18 cellular contexts compared by ENCODE assay signal in the genomic region with DNA sequence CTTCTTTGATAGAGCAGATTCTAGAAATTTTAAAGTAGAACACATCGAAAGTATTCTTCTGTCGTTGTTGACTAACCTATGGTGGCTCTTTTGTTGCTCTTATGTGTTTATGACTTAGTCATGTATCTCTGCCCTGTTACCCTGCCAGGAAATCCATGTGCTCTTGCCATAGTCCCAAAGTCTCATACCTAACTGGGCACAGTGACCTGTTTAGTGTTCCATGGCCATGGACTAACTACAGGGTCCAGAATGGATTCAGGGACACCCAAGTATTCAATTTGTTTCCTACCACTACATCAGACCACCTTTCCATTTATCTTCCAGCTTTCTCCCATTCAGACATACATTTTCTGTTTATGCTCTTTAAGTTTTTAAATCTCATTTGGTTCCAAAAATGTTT. TPM values are rescaled to one million over a fixed set of nuclear protein-coding genes. Genes with fewer than 3 reads are reported as not detected.
DNase-seq lines count a peak whose midpoint lies in the region; ATAC-seq, FAIRE-seq and TF ChIP-seq lines count a peak whose summit lies in the region.
"Had no signal": no experiment of that assay in that cellular context is flagged by ENCODE, and none has a peak within 500 bp of the region (broad histone marks: within the 10 kb centered on the region; RNA-seq: fewer than 3 reads in every experiment).

No MANE protein-coding gene starts in this region.

- H4K20me1 ChIP-seq in KMS-11 (ENCODE audit: insufficient read depth) (no peaks in the 10 kb centered on the region), HepG2 (ENCODE audit: insufficient read depth, low read length) (no peaks in the 10 kb centered on the region)

- peaks cover 35% of the 10 kb centered on the region for H3K4me1 Mint-ChIP-seq in WTC11

- no TSS peak for BruUV-seq in HepG2 (replicated peaks; lab: Mats Ljungman, UMichigan)

- H3K4me2 ChIP-seq in KMS-11 (peak overlapping the region; percentile 37; the same call in 1 of the 2 replicates), HepG2 (ENCODE audit: low read depth, low read length) (no peak overlapping the region; the same call in 1 of the 2 replicates)

- ATAC-seq in WTC11 (no peak), HepG2 (peak; percentile 51; the same call in 2 of the 3 replicates)
- ATAC-seq: SK-N-SH treated with all-trans-retinoic acid at 6 μM for 48 hours had no signal

- DNase-seq in WTC11 (ENCODE audit: low spot score) (no peak), HepG2 (ENCODE audit: low spot score) (no peak), thyroid gland (peak in 1 of 2 donors; percentile 28), HuH-7.5 (ENCODE audit: low spot score) (no peak)
- no peak for DNase-seq in central memory CD4-positive, alpha-beta T cell
- DNase-seq in effector CD8-positive, alpha-beta T cell (lab: John Stamatoyannopoulos, UW): no peak
- DNase-seq: DMS79 treated with DMSO at 0.1 percent for 48 hours, HFFc6, NCI-H1417, NCI-H187 treated with DMSO at 0.1 percent for 48 hours, NCI-H226, NCI-H524, RPMI8226, SIG-M5 had no signal

- intact Hi-C loops in HepG2 (cut with micrococcal nuclease; ENCODE audit: unreplicated experiment) (no loop called here), thyroid gland (cut with DNase I) (no loop called here)

- H3K4me3 Mint-ChIP-seq in WTC11: no peak overlapping the region
- H3K4me3 Mint-ChIP-seq: CD14-positive monocyte, HFFc6 had no signal

- H3K27ac ChIP-seq in KMS-11 (peak overlapping the region; percentile 26; the same call in 1 of the 2 replicates), HepG2 (ENCODE audit: extremely low read length, insufficient read depth, low read length) (peak overlapping the region; percentile 44), thyroid gland (peak overlapping the region; percentile 51 to 92 (median 90))
- H3K27ac ChIP-seq: HL-60 had no signal

- 81% methylated on average over 2 of the region's 2 CpGs for WGBS in HepG2 (ENCODE audit: low lambda C conversion rate)
- 92 to 94% methylated on average over 2 of the region's 2 CpGs for WGBS in thyroid gland, 2 donors

- H3K4me3 ChIP-seq in KMS-11 (IDR thresholded peaks at IDR 0.05; ENCODE audit: insufficient read depth, low read depth, low read length) (no peak overlapping the region), HepG2 (replicated peaks in 1 of 3; ENCODE audit: insufficient read depth in 1 of 3, low read depth in 2 of 3, low read length in 3 of 3) (no peak overlapping the region), thyroid gland (replicated peaks in 1 of 3) (no peak overlapping the region)

- H3K79me2 ChIP-seq in KMS-11 (ENCODE audit: insufficient read depth, low read depth) (peaks cover 91% of the 10 kb centered on the region), HepG2 (ENCODE audit: insufficient read depth, low read length) (peaks cover 39% of the 10 kb centered on the region)

- TF ChIP-seq RAD21 in HepG2 (CRISPR knock-in tag; IDR thresholded peaks at IDR 0.05): no peak

- no peak overlapping the region for H2AFZ ChIP-seq in KMS-11 (ENCODE audit: low read depth)
- no peak overlapping the region for H2AFZ ChIP-seq in HepG2 (ENCODE audit: low read length)

- H3K9me3 ChIP-seq in HepG2 (ENCODE audit: low read length): no peaks in the 10 kb centered on the region
- H3K9me3 ChIP-seq in thyroid gland: no peaks in the 10 kb centered on the region

- TF ChIP-seq POLR2A in HepG2 (IDR thresholded peaks at IDR 0.05; ENCODE audit: insufficient read depth in 1 of 2, low read depth in 2 of 2, low read length in 2 of 2) (no peak), thyroid gland (IDR thresholded peaks at IDR 0.05) (no peak)

- H3K9ac ChIP-seq in KMS-11 (no peak overlapping the region), HepG2 (ENCODE audit: insufficient read depth, low read depth, low read length) (no peak overlapping the region)

- H3K36me3 ChIP-seq in KMS-11 (ENCODE audit: insufficient read depth) (no peaks in the 10 kb centered on the region), HepG2 (replicated peaks in 1 of 2; ENCODE audit: control insufficient read depth in 1 of 2, insufficient read depth in 2 of 2, low read length in 2 of 2) (no peaks in the 10 kb centered on the region), thyroid gland (no peaks in the 10 kb centered on the region)

- H3K4me1 ChIP-seq in KMS-11 (ENCODE audit: low read depth, poor library complexity, severe bottlenecking): peaks cover 79% of the 10 kb centered on the region
- peaks cover 42% of the 10 kb centered on the region for H3K4me1 ChIP-seq in HepG2 (ENCODE audit: insufficient read depth, low read length)
- peaks cover 56 to 61% of the 10 kb centered on the region in 2 donors for H3K4me1 ChIP-seq in thyroid gland

- no peaks in the 10 kb centered on the region for H3K36me3 Mint-ChIP-seq in WTC11

- CTCF ChIA-PET in WTC11 (lab: Charles Lee): interaction anchor here (0.8 kb wide), 1 partner anchor 18 kb away, joined by 5 read pairs; a partner anchor contains a TSS
- CTCF ChIA-PET in HepG2 (lab: Yijun Ruan, JAX; ENCODE audit: low intra/inter-chr PET ratio, low total read pairs): no interaction called here

- TF ChIP-seq CTCF in KMS-11 (conservative IDR thresholded peaks at IDR 0.05; ENCODE audit: low read depth, low read length): no peak
- no peak for TF ChIP-seq CTCF in WTC11 (IDR thresholded peaks at IDR 0.05)
- no peak for TF ChIP-seq CTCF in HepG2 (CRISPR knock-in tag; IDR thresholded peaks at IDR 0.05)
- TF ChIP-seq CTCF in thyroid gland (IDR thresholded peaks at IDR 0.05): no peak

- TF ChIP-seq EP300 in HepG2 (IDR thresholded peaks at IDR 0.05; ENCODE audit: low read depth in 2 of 2, low read length in 2 of 2) (no peak), HepG2 (CRISPR knock-in tag; IDR thresholded peaks at IDR 0.05; ENCODE audit: borderline replicate concordance) (no peak)

- no peaks in the 10 kb centered on the region for H3K9me3 Mint-ChIP-seq in WTC11
- H3K9me3 Mint-ChIP-seq: HFFc6 had no signal

- no peak for FAIRE-seq in HepG2 (lab: Jason Lieb, UNC)

- H3K27ac Mint-ChIP-seq in WTC11: peak overlapping the region; percentile 58; the same call in 1 of the 2 replicates
- H3K27ac Mint-ChIP-seq: HFFc6 had no signal

- POLR2A ChIA-PET in WTC11 (lab: Charles Lee): no interaction called here
- POLR2A ChIA-PET in HepG2 (lab: Yijun Ruan, JAX): interaction anchor here (0.9 kb wide), 1 partner anchor 17 kb away, joined by 4 read pairs; no protein-coding TSS in a partner anchor

- H3K27me3 ChIP-seq in KMS-11 (ENCODE audit: insufficient read depth, low read depth) (no peaks in the 10 kb centered on the region), HepG2 (ENCODE audit: control insufficient read depth in 1 of 2, insufficient read depth in 2 of 2, low read length in 2 of 2) (no peaks in the 10 kb centered on the region), thyroid gland (no peaks in the 10 kb centered on the region)

- H3K27me3 Mint-ChIP-seq in WTC11 (ENCODE audit: low read depth): no peaks in the 10 kb centered on the region

- in situ Hi-C loops in HepG2 (cut with HindIII; ENCODE audit: extremely low pct_ligation_motif_present, low pct_unique_long_range_greater_than_20kb): no loop called here

TF ChIP-seq in WTC11, 78 proteins besides CTCF, POLR2A, EP300 and RAD21 (continues in another document):
- TF ChIP-seq SMAD3 (CRISPR knock-in tag; IDR thresholded peaks at IDR 0.05; ENCODE audit: borderline replicate concordance) (no peak), JAZF1 (CRISPR knock-in tag; IDR thresholded peaks at IDR 0.05) (no peak), ZBTB21 (CRISPR knock-in tag; IDR thresholded peaks at IDR 0.05; ENCODE audit: borderline replicate concordance) (no peak)

TF ChIP-seq in HepG2, 621 proteins besides CTCF, POLR2A, EP300 and RAD21 (continues in another document):
- TF ChIP-seq, protein P1, sequence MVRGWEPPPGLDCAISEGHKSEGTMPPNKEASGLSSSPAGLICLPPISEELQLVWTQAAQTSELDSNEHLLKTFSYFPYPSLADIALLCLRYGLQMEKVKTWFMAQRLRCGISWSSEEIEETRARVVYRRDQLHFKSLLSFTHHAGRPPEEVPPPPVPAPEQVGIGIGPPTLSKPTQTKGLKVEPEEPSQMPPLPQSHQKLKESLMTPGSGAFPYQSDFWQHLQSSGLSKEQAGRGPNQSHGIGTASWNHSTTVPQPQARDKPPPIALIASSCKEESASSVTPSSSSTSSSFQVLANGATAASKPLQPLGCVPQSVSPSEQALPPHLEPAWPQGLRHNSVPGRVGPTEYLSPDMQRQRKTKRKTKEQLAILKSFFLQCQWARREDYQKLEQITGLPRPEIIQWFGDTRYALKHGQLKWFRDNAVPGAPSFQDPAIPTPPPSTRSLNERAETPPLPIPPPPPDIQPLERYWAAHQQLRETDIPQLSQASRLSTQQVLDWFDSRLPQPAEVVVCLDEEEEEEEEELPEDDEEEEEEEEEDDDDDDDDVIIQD (CRISPR knock-in tag; IDR thresholded peaks at IDR 0.05; ENCODE audit: low read depth): peak; percentile 20; the same call in 1 of the 2 replicates

RNA-seq across cellular contexts. Expression of a gene that starts 18.0 kb away (rescaled TPM):
- total RNA-seq in WTC11 (2021) (45.9 to 48.9 TPM (median 47.6 TPM) in 3 replicates), HepG2 (2016; rRNA removed; fragmentation: Illumina TruSeq; extraction: Trizol) (30.4 and 40.8 TPM in 2 replicates), thyroid gland (100 to 1,000 TPM; 102 to 144 (median 132) TPM)
- 12.0 and 12.2 TPM in 2 replicates for total RNA-seq in HepG2 (2016; cell fraction: cytosol; rRNA removed; fragmentation: Illumina TruSeq; extraction: Trizol; ENCODE audit: low read depth)
- total RNA-seq in HepG2 (2016; cell fraction: insoluble cytoplasmic fraction; rRNA removed; fragmentation: Illumina TruSeq; extraction: Trizol): 31.5 and 39.4 TPM in 2 replicates
- 34.7 and 38.3 TPM in 2 replicates for total RNA-seq in HepG2 (2016; cell fraction: membrane; rRNA removed; fragmentation: Illumina TruSeq; extraction: Trizol)
- 31.6 and 40.2 TPM in 2 replicates for total RNA-seq in HepG2 (2016; cell fraction: nucleus; rRNA removed; fragmentation: Illumina TruSeq; extraction: Trizol)
- polyA plus RNA-seq in HepG2 (2011; rRNA removed): 21.1 and 21.4 TPM in 2 replicates
- 15.7 and 26.2 TPM in 2 replicates for polyA plus RNA-seq in HepG2 (2011; cell fraction: cytosol; rRNA removed)
- polyA plus RNA-seq in HepG2 (2011; cell fraction: nucleus; rRNA removed): 7.9 and 11.1 TPM in 2 replicates
- polyA plus RNA-seq in HepG2 (2012): 38.1 and 40.7 TPM in 2 replicates
- polyA plus RNA-seq in HepG2 (2016; cell fraction: cytosol; fragmentation: Illumina TruSeq; extraction: Trizol; ENCODE audit: low read depth): 5.0 and 7.1 TPM in 2 replicates
- polyA plus RNA-seq in HepG2 (2016; cell fraction: insoluble cytoplasmic fraction; fragmentation: Illumina TruSeq; extraction: Trizol; ENCODE audit: low read depth): 20.0 and 22.2 TPM in 2 replicates
- polyA plus RNA-seq in HepG2 (2016; cell fraction: membrane; fragmentation: Illumina TruSeq; extraction: Trizol; ENCODE audit: low read depth): 13.9 and 16.2 TPM in 2 replicates
- polyA plus RNA-seq in HepG2 (2016; cell fraction: nucleus; fragmentation: Illumina TruSeq; extraction: Trizol; ENCODE audit: insufficient read depth, low read depth): 26.5 and 26.7 TPM in 2 replicates
- 69.1 and 73.0 TPM in 2 replicates for polyA minus RNA-seq in HepG2 (2011; rRNA and poly(A)+ RNA removed; ENCODE audit: low replicate concordance)
- polyA minus RNA-seq in HepG2 (2011; cell fraction: cytosol; rRNA and poly(A)+ RNA removed): 23.7 and 37.4 TPM in 2 replicates
- polyA minus RNA-seq in HepG2 (2011; cell fraction: nucleus; rRNA and poly(A)+ RNA removed): 30.1 and 37.0 TPM in 2 replicates

Comparison
In these comparisons a context has a peak if more than half of its experiments do, and no peak if none do; other contexts are left out.
1. H3K27ac ChIP-seq: peak in every context shown above with its lines; median percentile 90 in thyroid gland; 44 in HepG2; 26 in KMS-11.